ENCODE assay signal across 8 cellular contexts in genomic region chr1:225880210-225880584, GRCh38. TPM values are rescaled to one million over a fixed set of nuclear protein-coding genes. Genes with fewer than 3 reads are reported as not detected.
DNase-seq lines count a peak whose midpoint lies in the region; ATAC-seq and TF ChIP-seq lines count a peak whose summit lies in the region.
"Had no signal": no experiment of that assay in that cellular context is flagged by ENCODE, and none has a peak within 500 bp of the region (broad histone marks: within the 10 kb centered on the region; RNA-seq: fewer than 3 reads in every experiment).

No MANE protein-coding gene starts in this region.

- no peak for TF ChIP-seq RAD21 in IMR-90 (IDR thresholded peaks at IDR 0.05; ENCODE audit: low read length)

- no peak overlapping the region for H3K14ac ChIP-seq in IMR-90 (replicated peaks; ENCODE audit: low read depth, low read length)

- ATAC-seq in IMR-90 (ENCODE audit: low read depth): no peak

- no peak overlapping the region for H2AK5ac ChIP-seq in IMR-90 (ENCODE audit: low read depth, low read length)

- TF ChIP-seq POLR2A in IMR-90 (IDR thresholded peaks at IDR 0.05; ENCODE audit: low read depth, low read length) (no peak), spleen (IDR thresholded peaks at IDR 0.05) (no peak)

- POLR2A ChIA-PET in IMR-90 (lab: Charles Lee; ENCODE audit: unreplicated experiment): no interaction called here

- in situ Hi-C loops in IMR-90 (cut with MboI; ENCODE audit: low sequenced_read_pairs): no loop called here

- H4K20me1 ChIP-seq in IMR-90 (ENCODE audit: insufficient read depth, low read length): peaks cover 35% of the 10 kb centered on the region

- H3K4me3 ChIP-seq in IMR-90 (ENCODE audit: insufficient read depth, low read depth, low read length) (no peak overlapping the region), spleen (peak overlapping the region in 7 of 8 donors; percentile 11 to 98 (median 92))

- H4K91ac ChIP-seq in IMR-90 (ENCODE audit: insufficient read depth, low read depth, low read length): no peak overlapping the region

- no peak for TF ChIP-seq CTCF in IMR-90 (conservative IDR thresholded peaks at IDR 0.05; ENCODE audit: low read depth, low read length)
- TF ChIP-seq CTCF in spleen (IDR thresholded peaks at IDR 0.05 in 8 of 11, conservative IDR thresholded peaks at IDR 0.05 in 3 of 11): no peak

- peaks cover 10% of the 10 kb centered on the region; the same call in 1 of the 2 replicates for H3K36me3 ChIP-seq in IMR-90 (ENCODE audit: control insufficient read depth, insufficient read depth, low read length)
- peaks cover 0 to 38% (median 18%) of the 10 kb centered on the region in 6 donors for H3K36me3 ChIP-seq in spleen

- dilution Hi-C loops in IMR-90 (cut with HindIII; ENCODE audit: low sequenced_read_pairs, unreplicated experiment): no loop called here

- no peak overlapping the region for H3K4ac ChIP-seq in IMR-90 (ENCODE audit: low read depth, low read length)

- no peak overlapping the region for H3K23ac ChIP-seq in IMR-90 (ENCODE audit: low read depth, low read length)

- no peak overlapping the region for H2BK15ac ChIP-seq in IMR-90 (ENCODE audit: low read depth, low read length)

- no peak overlapping the region for H3K56ac ChIP-seq in IMR-90 (ENCODE audit: extremely low read depth, insufficient read depth, low read length)

- H3K4me2 ChIP-seq in IMR-90 (ENCODE audit: low read depth, low read length): no peak overlapping the region

- H3K9me3 ChIP-seq in IMR-90 (ENCODE audit: control insufficient read depth, insufficient read depth, low read length): no peaks in the 10 kb centered on the region
- H3K9me3 ChIP-seq in spleen: no peaks in the 10 kb centered on the region

- H3K79me1 ChIP-seq in IMR-90 (ENCODE audit: low read depth in 1 of 2, low read length in 2 of 2): peaks cover 21 to 71% of the 10 kb centered on the region in 2 experiments

- no peak overlapping the region for H2AK9ac ChIP-seq in IMR-90 (replicated peaks; ENCODE audit: low read depth, low read length, poor library complexity)

- BruUV-seq in IMR-90 (replicated peaks; lab: Mats Ljungman, UMichigan): TSS peak; percentile 43

- no peak overlapping the region for H2AFZ ChIP-seq in IMR-90 (replicated peaks; ENCODE audit: low read length, poor library complexity)

- no peak overlapping the region for H3K27ac ChIP-seq in IMR-90 (ENCODE audit: insufficient read depth, low read length)
- H3K27ac ChIP-seq in spleen: peak overlapping the region in 6 of 8 donors; percentile 20 to 96 (median 90)

- H3K18ac ChIP-seq in IMR-90 (ENCODE audit: low read depth, low read length): no peak overlapping the region

- no peak overlapping the region for H2BK120ac ChIP-seq in IMR-90 (ENCODE audit: low read depth, low read length)

- no peak overlapping the region for H4K8ac ChIP-seq in IMR-90 (ENCODE audit: low read depth in 2 of 2, low read length in 2 of 2)

- intact Hi-C loops in IMR-90 (cut with micrococcal nuclease): no loop called here
- intact Hi-C loops in spleen (cut with DNase I; ENCODE audit: low total_unique reads): no loop called here

- H2BK20ac ChIP-seq in IMR-90 (ENCODE audit: low read depth, low read length): no peak overlapping the region

- H3K27me3 ChIP-seq in IMR-90 (ENCODE audit: control insufficient read depth, insufficient read depth, low read length): no peaks in the 10 kb centered on the region
- H3K27me3 ChIP-seq in spleen (replicated peaks in 1 of 7): no peaks in the 10 kb centered on the region

- H3K9ac ChIP-seq in IMR-90 (ENCODE audit: low read depth, low read length): no peak overlapping the region

- WGBS in IMR-90 (ENCODE audit: extremely low coverage in 2 of 2, insufficient read length in 1 of 2), 2 experiments: 80% methylated on average over 1 of the region's 2 CpGs; no CpG with 5 or more reads in 1 of the 2 experiments
- WGBS in spleen, 5 donors: 54 to 100% (median 73%) methylated on average over 2 of the region's 2 CpGs

- peaks cover 11% of the 10 kb centered on the region for H3K9me1 ChIP-seq in IMR-90 (ENCODE audit: insufficient read depth, low read length)

- H4K5ac ChIP-seq in IMR-90 (ENCODE audit: low read depth, low read length): no peak overlapping the region

- peaks cover 12% of the 10 kb centered on the region; the same call in 1 of the 2 replicates for H3K4me1 ChIP-seq in IMR-90 (ENCODE audit: control insufficient read depth, insufficient read depth, low read length)
- H3K4me1 ChIP-seq in spleen: peaks cover 27 to 90% (median 54%) of the 10 kb centered on the region in 6 donors

- CTCF ChIA-PET in IMR-90 (lab: Yijun Ruan, JAX): interaction anchor here (0.9 kb wide), 1 partner anchor 118 kb away, joined by 3 read pairs; no protein-coding TSS in a partner anchor

- DNase-seq in IMR-90 (no peak), SW480 (ENCODE audit: low spot score) (peak; percentile 40), hippocampal formation (lab: John Stamatoyannopoulos, UW) (peak; percentile 73 to 83), spleen (peak; percentile 77), NOMO-1 treated with dmso at 0.1 percent for 144 hours (lab: John Stamatoyannopoulos, UW; ENCODE audit: unreplicated experiment) (no peak), NCI-H1417 treated with DMSO at 0.1 percent for 48 hours (lab: John Stamatoyannopoulos, UW) (no peak)
- DNase-seq in stimulated activated CD4-positive, alpha-beta T cell treated with anti-CD3 and anti-CD28 coated beads, Interleukin-4, amount 100 ng/mL, for 24 hours: no peak
- DNase-seq: NCI-H1436 treated with DMSO at 0.1 percent for 48 hours had no signal

- no peak overlapping the region for H2BK5ac ChIP-seq in IMR-90 (ENCODE audit: low read depth, low read length, poor library complexity, severe bottlenecking)

TF ChIP-seq in IMR-90, 13 proteins besides CTCF, POLR2A, EP300 and RAD21:
- TF ChIP-seq MAZ (IDR thresholded peaks at IDR 0.05; ENCODE audit: borderline replicate concordance, low read depth, low read length) (no peak), RCOR1 (IDR thresholded peaks at IDR 0.05; ENCODE audit: insufficient replicate concordance, low read length) (no peak), ELK1 (IDR thresholded peaks at IDR 0.05; ENCODE audit: borderline replicate concordance, low read depth, low read length) (no peak), USF2 (IDR thresholded peaks at IDR 0.05; ENCODE audit: low read depth, low read length) (no peak), SMC3 (IDR thresholded peaks at IDR 0.05; ENCODE audit: low read depth, low read length) (no peak), MAFK (IDR thresholded peaks at IDR 0.05; ENCODE audit: low read depth, low read length) (no peak)

RNA-seq across cellular contexts. Expression of gene TMEM63A, which starts 2.0 kb away (rescaled TPM):
- total RNA-seq in IMR-90 (2012; rRNA removed): 4.7 and 5.6 TPM in 2 replicates
- 23.3 and 23.4 TPM in 2 replicates for polyA plus RNA-seq in IMR-90 (2012; rRNA removed)
- polyA plus RNA-seq in IMR-90 (2012; cell fraction: cytosol; rRNA removed): 6.1 and 8.6 TPM in 2 replicates
- polyA plus RNA-seq in IMR-90 (2012; cell fraction: nucleus; rRNA removed; ENCODE audit: low replicate concordance): 206 and 213 TPM in 2 replicates
- total RNA-seq in spleen: 100 to 1,000 TPM in 5 of 7 donors, 10 to 100 TPM in 2; 93.9 to 143 (median 122) TPM
- 10 to 100 TPM; 15.0 to 47.4 (median 23.6) TPM for polyA plus RNA-seq in spleen

RNA-seq across cellular contexts. Expression of gene LEFTY1, which starts 8.7 kb away (rescaled TPM):
- total RNA-seq in IMR-90 (2012; rRNA removed): not detected in 2 replicates
- not detected in 2 replicates for polyA plus RNA-seq in IMR-90 (2012; rRNA removed)
- not detected in 2 replicates for polyA plus RNA-seq in IMR-90 (2012; cell fraction: cytosol; rRNA removed)
- polyA plus RNA-seq in IMR-90 (2012; cell fraction: nucleus; rRNA removed; ENCODE audit: low replicate concordance): 0.07 TPM in 1 of 2 replicates, not detected in the other
- total RNA-seq in spleen: under 1 TPM in 4 of 7 donors, not detected in 3; 0.34 to 0.95 (median 0.48) TPM
- under 1 TPM; 0.06 to 0.09 (median 0.09) TPM for polyA plus RNA-seq in spleen

RNA-seq across cellular contexts. Expression of gene PYCR2, which starts 43.9 kb away (rescaled TPM):
- total RNA-seq in IMR-90 (2012; rRNA removed) (31.4 and 34.4 TPM in 2 replicates), spleen (10 to 100 TPM; 50.0 to 72.8 (median 67.6) TPM)
- polyA plus RNA-seq in IMR-90 (2012; rRNA removed) (68.1 and 70.6 TPM in 2 replicates), spleen (10 to 100 TPM; 68.1 to 80.4 (median 79.9) TPM)
- 49.7 and 57.5 TPM in 2 replicates for polyA plus RNA-seq in IMR-90 (2012; cell fraction: cytosol; rRNA removed)
- polyA plus RNA-seq in IMR-90 (2012; cell fraction: nucleus; rRNA removed; ENCODE audit: low replicate concordance): 64.1 and 126 TPM in 2 replicates

Comparison
In these comparisons a context has a peak if more than half of its experiments do, and no peak if none do; other contexts are left out.
1. DNase-seq: peak in SW480 (single experiment), hippocampal formation (2 of 2) and spleen (single experiment); none in IMR-90 (single experiment), stimulated activated CD4-positive, alpha-beta T cell treated with anti-CD3 and anti-CD28 coated beads, Interleukin-4, amount 100 ng/mL, for 24 hours (single experiment), NOMO-1 treated with dmso at 0.1 percent for 144 hours (single experiment) and NCI-H1417 treated with DMSO at 0.1 percent for 48 hours (single experiment).
2. RNA of gene TMEM63A, which starts 2.0 kb away (total RNA-seq): 93.9 to 143 TPM in spleen; 4.7 to 5.6 TPM in IMR-90; every median in the first group is over 10 times any median in the second.